Comparison of ENCODE assay signal across 21 cellular contexts in the genomic region with DNA sequence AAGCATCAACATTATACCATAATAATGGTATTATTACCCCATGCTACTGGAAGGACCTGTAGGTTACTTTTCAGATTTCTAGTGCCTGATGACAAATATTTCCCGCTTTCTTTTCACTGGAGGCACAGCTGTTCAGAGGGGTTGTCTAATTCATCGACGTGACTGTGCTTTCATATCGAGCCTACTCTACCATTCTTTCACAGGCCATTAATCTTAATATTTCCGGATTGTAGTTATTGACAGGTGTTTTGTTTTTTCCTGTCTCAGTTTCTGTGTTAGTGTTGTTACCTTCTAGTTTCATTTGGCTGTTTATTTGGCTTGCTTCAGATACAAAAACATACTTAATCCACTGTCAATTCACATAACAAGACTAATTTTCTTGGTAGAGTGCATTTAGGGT.
"Had no signal": no experiment of that assay in that cellular context is flagged by ENCODE, and none has a peak within 500 bp of the region (broad histone marks: within the 10 kb centered on the region; RNA-seq: fewer than 3 reads in every experiment).

No MANE protein-coding gene starts in this region.

- H3K27me3 ChIP-seq: body of pancreas, cardiac muscle cell, heart left ventricle, neutrophil, ovary, upper lobe of left lung had no signal

- ATAC-seq: activated CD8-positive, alpha-beta memory T cell treated with anti-CD3 and anti-CD28 coated beads, Interleukin-2, amount 10 ng/mL, durations not matched to agents 7 days and 5 days; activated CD8-positive, alpha-beta T cell treated with anti-CD3 and anti-CD28 coated beads for 36 hours; body of pancreas; heart left ventricle; left cardiac atrium; right cardiac atrium; stimulated activated naive CD8-positive, alpha-beta T cell treated with anti-CD3 and anti-CD28 coated beads, Interleukin-15, Interleukin-2, amounts not matched to agents 100 U/mL and 50 U/mL, for 24 hours had no signal

- H3K36me3 ChIP-seq: cardiac muscle cell, heart left ventricle, neutrophil, ovary, prostate gland, upper lobe of left lung, WERI-Rb-1 had no signal

- H3K4me3 ChIP-seq: body of pancreas, cardiac muscle cell, heart left ventricle, ovary, prostate gland, upper lobe of left lung had no signal

- H3K27ac ChIP-seq: body of pancreas, cardiac muscle cell, heart left ventricle, neutrophil, ovary, prostate gland, upper lobe of left lung, WERI-Rb-1 had no signal

- DNase-seq: activated CD4-positive, alpha-beta T cell treated with anti-CD3 and anti-CD28 coated beads, Interleukin-2, amount 10 ng/mL, durations not matched to agents 7 days and 5 days; activated CD4-positive, CD25-positive, alpha-beta regulatory T cell treated with anti-CD3 and anti-CD28 coated beads, Interleukin-2, amount 50 U/mL, for 72 hours; activated CD8-positive, alpha-beta memory T cell treated with anti-CD3 and anti-CD28 coated beads, Interleukin-2, amount 10 ng/mL, durations not matched to agents 7 days and 5 days; activated CD8-positive, alpha-beta T cell treated with anti-CD3 and anti-CD28 coated beads for 36 hours; activated gamma-delta T cell; anterior cingulate cortex; body of pancreas; effector CD4-positive, alpha-beta T cell; heart left ventricle; islet precursor cell; left cardiac atrium; ovary; right cardiac atrium; stimulated activated CD4-positive, alpha-beta T cell treated with anti-CD3 and anti-CD28 coated beads, Interleukin-12 subunit alpha, Interleukin-12 subunit beta, amount 100 ng/mL, for 4 hours; stimulated activated CD4-positive, alpha-beta T cell treated with anti-CD3 and anti-CD28 coated beads, Interleukin-4, amount 100 ng/mL, for 4 hours; stimulated activated naive CD8-positive, alpha-beta T cell treated with anti-CD3 and anti-CD28 coated beads, Interleukin-15, Interleukin-2, amounts not matched to agents 100 U/mL and 50 U/mL, for 24 hours; upper lobe of left lung; WERI-Rb-1 had no signal

- H3K4me1 ChIP-seq: body of pancreas, heart left ventricle, prostate gland, upper lobe of left lung had no signal

- H3K9me3 ChIP-seq: body of pancreas, neutrophil, ovary, prostate gland, upper lobe of left lung had no signal
